Comparison of ENCODE assay signal across 1 cellular context in genomic region chr3:24340966-24341365, GRCh38.
TF ChIP-seq lines count a peak whose summit lies in the region.

No MANE protein-coding gene starts in this region.

TF ChIP-seq in K562, 482 proteins besides CTCF, POLR2A, EP300 and RAD21 (continued from another document):
- TF ChIP-seq DLX4 (CRISPR knock-in tag; IDR thresholded peaks at IDR 0.05) (no peak), MCM7 (IDR thresholded peaks at IDR 0.05) (no peak; a peak in 1 of 4 replicates), EGR1 (conservative IDR thresholded peaks at IDR 0.05) (no peak), POLR2AphosphoS2 (IDR thresholded peaks at IDR 0.05; ENCODE audit: low read length) (no peak), ZKSCAN3 (CRISPR knock-in tag; IDR thresholded peaks at IDR 0.05) (no peak), NR3C1 (CRISPR knock-in tag; IDR thresholded peaks at IDR 0.05) (no peak), KHSRP (IDR thresholded peaks at IDR 0.05) (no peak), TARDBP (IDR thresholded peaks at IDR 0.05) (no peak)
- TF ChIP-seq, protein P1, sequence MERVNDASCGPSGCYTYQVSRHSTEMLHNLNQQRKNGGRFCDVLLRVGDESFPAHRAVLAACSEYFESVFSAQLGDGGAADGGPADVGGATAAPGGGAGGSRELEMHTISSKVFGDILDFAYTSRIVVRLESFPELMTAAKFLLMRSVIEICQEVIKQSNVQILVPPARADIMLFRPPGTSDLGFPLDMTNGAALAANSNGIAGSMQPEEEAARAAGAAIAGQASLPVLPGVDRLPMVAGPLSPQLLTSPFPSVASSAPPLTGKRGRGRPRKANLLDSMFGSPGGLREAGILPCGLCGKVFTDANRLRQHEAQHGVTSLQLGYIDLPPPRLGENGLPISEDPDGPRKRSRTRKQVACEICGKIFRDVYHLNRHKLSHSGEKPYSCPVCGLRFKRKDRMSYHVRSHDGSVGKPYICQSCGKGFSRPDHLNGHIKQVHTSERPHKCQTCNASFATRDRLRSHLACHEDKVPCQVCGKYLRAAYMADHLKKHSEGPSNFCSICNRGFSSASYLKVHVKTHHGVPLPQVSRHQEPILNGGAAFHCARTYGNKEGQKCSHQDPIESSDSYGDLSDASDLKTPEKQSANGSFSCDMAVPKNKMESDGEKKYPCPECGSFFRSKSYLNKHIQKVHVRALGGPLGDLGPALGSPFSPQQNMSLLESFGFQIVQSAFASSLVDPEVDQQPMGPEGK (CRISPR knock-in tag; IDR thresholded peaks at IDR 0.05; ENCODE audit: borderline replicate concordance) = no peak
- TF ChIP-seq, protein P2, sequence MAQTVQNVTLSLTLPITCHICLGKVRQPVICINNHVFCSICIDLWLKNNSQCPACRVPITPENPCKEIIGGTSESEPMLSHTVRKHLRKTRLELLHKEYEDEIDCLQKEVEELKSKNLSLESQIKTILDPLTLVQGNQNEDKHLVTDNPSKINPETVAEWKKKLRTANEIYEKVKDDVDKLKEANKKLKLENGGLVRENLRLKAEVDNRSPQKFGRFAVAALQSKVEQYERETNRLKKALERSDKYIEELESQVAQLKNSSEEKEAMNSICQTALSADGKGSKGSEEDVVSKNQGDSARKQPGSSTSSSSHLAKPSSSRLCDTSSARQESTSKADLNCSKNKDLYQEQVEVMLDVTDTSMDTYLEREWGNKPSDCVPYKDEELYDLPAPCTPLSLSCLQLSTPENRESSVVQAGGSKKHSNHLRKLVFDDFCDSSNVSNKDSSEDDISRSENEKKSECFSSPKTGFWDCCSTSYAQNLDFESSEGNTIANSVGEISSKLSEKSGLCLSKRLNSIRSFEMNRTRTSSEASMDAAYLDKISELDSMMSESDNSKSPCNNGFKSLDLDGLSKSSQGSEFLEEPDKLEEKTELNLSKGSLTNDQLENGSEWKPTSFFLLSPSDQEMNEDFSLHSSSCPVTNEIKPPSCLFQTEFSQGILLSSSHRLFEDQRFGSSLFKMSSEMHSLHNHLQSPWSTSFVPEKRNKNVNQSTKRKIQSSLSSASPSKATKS (CRISPR knock-in tag; IDR thresholded peaks at IDR 0.05) = no peak
- TF ChIP-seq, protein P3, sequence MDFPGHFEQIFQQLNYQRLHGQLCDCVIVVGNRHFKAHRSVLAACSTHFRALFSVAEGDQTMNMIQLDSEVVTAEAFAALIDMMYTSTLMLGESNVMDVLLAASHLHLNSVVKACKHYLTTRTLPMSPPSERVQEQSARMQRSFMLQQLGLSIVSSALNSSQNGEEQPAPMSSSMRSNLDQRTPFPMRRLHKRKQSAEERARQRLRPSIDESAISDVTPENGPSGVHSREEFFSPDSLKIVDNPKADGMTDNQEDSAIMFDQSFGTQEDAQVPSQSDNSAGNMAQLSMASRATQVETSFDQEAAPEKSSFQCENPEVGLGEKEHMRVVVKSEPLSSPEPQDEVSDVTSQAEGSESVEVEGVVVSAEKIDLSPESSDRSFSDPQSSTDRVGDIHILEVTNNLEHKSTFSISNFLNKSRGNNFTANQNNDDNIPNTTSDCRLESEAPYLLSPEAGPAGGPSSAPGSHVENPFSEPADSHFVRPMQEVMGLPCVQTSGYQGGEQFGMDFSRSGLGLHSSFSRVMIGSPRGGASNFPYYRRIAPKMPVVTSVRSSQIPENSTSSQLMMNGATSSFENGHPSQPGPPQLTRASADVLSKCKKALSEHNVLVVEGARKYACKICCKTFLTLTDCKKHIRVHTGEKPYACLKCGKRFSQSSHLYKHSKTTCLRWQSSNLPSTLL (IDR thresholded peaks at IDR 0.05) = no peak
